Comparison of ENCODE assay signal across 9 cellular contexts in genomic region chr2:27353762-27354596, GRCh38. TPM values are rescaled to one million over a fixed set of nuclear protein-coding genes. Genes with fewer than 3 reads are reported as not detected.
DNase-seq lines count a peak whose midpoint lies in the region; ATAC-seq and TF ChIP-seq lines count a peak whose summit lies in the region.
"Had no signal": no experiment of that assay in that cellular context is flagged by ENCODE, and none has a peak within 500 bp of the region (broad histone marks: within the 10 kb centered on the region; RNA-seq: fewer than 3 reads in every experiment).

No MANE protein-coding gene starts in this region.

- H3K27me3 ChIP-seq in DOHH2 (ENCODE audit: control insufficient read depth, low read length) (no peaks in the 10 kb centered on the region), adipocyte (replicated peaks; ENCODE audit: control insufficient read depth, insufficient read depth, low read length) (no peaks in the 10 kb centered on the region)
- H3K27me3 ChIP-seq: vagina had no signal

- 0 out of 2 replicates have a peak overlapping the region, but pooled peaks have one; percentile 0 for H3K4me2 ChIP-seq in DOHH2 (ENCODE audit: low read length)

- TF ChIP-seq CTCF in DOHH2 (IDR thresholded peaks at IDR 0.05; ENCODE audit: low read depth, low read length, poor library complexity, severe bottlenecking), result no peak

- H3K4me1 ChIP-seq in DOHH2 (ENCODE audit: control insufficient read depth, low read length) (peaks cover 49% of the 10 kb centered on the region), adipocyte (ENCODE audit: control insufficient read depth, insufficient read depth, low read length) (peaks cover 35% of the 10 kb centered on the region)

- peaks cover 0 to 11% (median 2%) of the 10 kb centered on the region in 3 donors for H3K36me3 Mint-ChIP-seq in naive thymus-derived CD8-positive, alpha-beta T cell

- H3K9me3 Mint-ChIP-seq in naive thymus-derived CD8-positive, alpha-beta T cell, result no peaks in the 10 kb centered on the region

- H3K9ac ChIP-seq in adipocyte (ENCODE audit: low read length), result peak overlapping the region; percentile 48

- no peak for ATAC-seq in naive thymus-derived CD8-positive, alpha-beta T cell
- no peak for ATAC-seq in GM19351 (IDR thresholded peaks at IDR 0.05; ENCODE audit: unreplicated experiment)

- no peak overlapping the region for H3K27ac ChIP-seq in DOHH2 (ENCODE audit: low read depth, low read length)
- H3K27ac ChIP-seq: vagina had no signal

- DNase-seq in KBM-7, result peak; percentile 46
- peak; percentile 20 for DNase-seq in adipocyte (ENCODE audit: low read depth)
- no peak for DNase-seq in naive thymus-derived CD8-positive, alpha-beta T cell
- DNase-seq in 8988T, result no peak
- DNase-seq in NCI-H1694 (lab: John Stamatoyannopoulos, UW), result no peak
- no peak for DNase-seq in HPDE6-E6E7 (ENCODE audit: extremely low spot score)

- in situ Hi-C loops in KBM-7 (cut with MboI; ENCODE audit: low pct_unique_long_range_greater_than_20kb, low sequenced_read_pairs), result no loop called here

- POLR2A ChIA-PET in naive thymus-derived CD8-positive, alpha-beta T cell (lab: Charles Lee), result interaction anchor here (0.6 to 1.8 kb wide), 5 partner anchors 10 to 227 kb away, joined by 3 to 6 read pairs (median 5); no protein-coding TSS in a partner anchor

- peaks cover 2% of the 10 kb centered on the region; the same call in 1 of the 2 replicates for H3F3A ChIP-seq in DOHH2 (ENCODE audit: control insufficient read depth, insufficient read depth)

- H3K9me2 ChIP-seq in DOHH2 (replicated peaks; ENCODE audit: control insufficient read depth, low read length), result no peaks in the 10 kb centered on the region

- peaks cover 97% of the 10 kb centered on the region for H3K79me2 ChIP-seq in DOHH2 (ENCODE audit: control insufficient read depth, low read length)

- peaks cover 27% of the 10 kb centered on the region for H3K36me3 ChIP-seq in DOHH2 (ENCODE audit: control insufficient read depth, low read length)
- peaks cover 6% of the 10 kb centered on the region for H3K36me3 ChIP-seq in adipocyte (ENCODE audit: control insufficient read depth, insufficient read depth, low read length, severe bottlenecking)
- H3K36me3 ChIP-seq: vagina had no signal

- H3K4me3 Mint-ChIP-seq in naive thymus-derived CD8-positive, alpha-beta T cell, result peak overlapping the region in 8 of 10 donors; percentile 33 to 69 (median 55)

- peaks cover 23 to 81% (median 69%) of the 10 kb centered on the region in 4 donors for H3K4me1 Mint-ChIP-seq in naive thymus-derived CD8-positive, alpha-beta T cell

- no peaks in the 10 kb centered on the region for H3K27me3 Mint-ChIP-seq in naive thymus-derived CD8-positive, alpha-beta T cell

- H4K20me1 ChIP-seq in DOHH2 (ENCODE audit: control insufficient read depth, insufficient read depth, low read depth, low read length), result no peaks in the 10 kb centered on the region

- H3K27ac Mint-ChIP-seq in naive thymus-derived CD8-positive, alpha-beta T cell, result peak overlapping the region in 7 of 10 donors; percentile 31 to 83 (median 62)

- no peaks in the 10 kb centered on the region for H3K9me3 ChIP-seq in DOHH2 (ENCODE audit: control insufficient read depth, insufficient read depth, low read length)
- H3K9me3 ChIP-seq in adipocyte (ENCODE audit: control insufficient read depth, low read length), result no peaks in the 10 kb centered on the region
- H3K9me3 ChIP-seq: vagina had no signal

- H3K4me3 ChIP-seq in DOHH2 (ENCODE audit: low read length), result no peak overlapping the region
- peak overlapping the region; percentile 63 for H3K4me3 ChIP-seq in adipocyte (ENCODE audit: low read length)
- H3K4me3 ChIP-seq: vagina had no signal

RNA-seq across cellular contexts. Expression of gene GTF3C2, which starts 2.6 kb away (rescaled TPM):
- total RNA-seq in naive thymus-derived CD8-positive, alpha-beta T cell, result 100 to 1,000 TPM in 1 of 2 experiments, 10 to 100 TPM in 1; 96.5 to 105 TPM
- polyA plus RNA-seq in naive thymus-derived CD8-positive, alpha-beta T cell, result 10 to 100 TPM; 26.2 to 46.1 (median 31.3) TPM

RNA-seq across cellular contexts. Expression of gene EIF2B4, which starts 16.2 kb away (rescaled TPM):
- 10 to 100 TPM; 54.9 to 55.5 TPM for total RNA-seq in naive thymus-derived CD8-positive, alpha-beta T cell
- 10 to 100 TPM; 26.4 to 41.2 (median 30.0) TPM for polyA plus RNA-seq in naive thymus-derived CD8-positive, alpha-beta T cell

RNA-seq across cellular contexts. Expression of gene SNX17, which starts 16.4 kb away (rescaled TPM):
- total RNA-seq in naive thymus-derived CD8-positive, alpha-beta T cell, result 100 to 1,000 TPM; 121 to 122 TPM
- polyA plus RNA-seq in naive thymus-derived CD8-positive, alpha-beta T cell, result 100 to 1,000 TPM; 200 to 217 (median 215) TPM

RNA-seq across cellular contexts. Expression of gene ZNF513, which starts 26.6 kb away (rescaled TPM):
- total RNA-seq in naive thymus-derived CD8-positive, alpha-beta T cell, result 10 to 100 TPM; 18.6 to 18.8 TPM
- polyA plus RNA-seq in naive thymus-derived CD8-positive, alpha-beta T cell, result 1 to 10 TPM; 2.0 to 6.0 (median 2.5) TPM

RNA-seq across cellular contexts. Expression of gene MPV17, which starts 31.1 kb away (rescaled TPM):
- total RNA-seq in naive thymus-derived CD8-positive, alpha-beta T cell, result 100 to 1,000 TPM; 109 to 111 TPM
- 100 to 1,000 TPM; 110 to 135 (median 124) TPM for polyA plus RNA-seq in naive thymus-derived CD8-positive, alpha-beta T cell

Comparison
In these comparisons a context has a peak if more than half of its experiments do, and no peak if none do; other contexts are left out.
1. DNase-seq: peak in KBM-7 (single experiment) and adipocyte (single experiment); none in naive thymus-derived CD8-positive, alpha-beta T cell (0 of 10), 8988T (single experiment), NCI-H1694 (single experiment) and HPDE6-E6E7 (single experiment).